In the genomic region with DNA sequence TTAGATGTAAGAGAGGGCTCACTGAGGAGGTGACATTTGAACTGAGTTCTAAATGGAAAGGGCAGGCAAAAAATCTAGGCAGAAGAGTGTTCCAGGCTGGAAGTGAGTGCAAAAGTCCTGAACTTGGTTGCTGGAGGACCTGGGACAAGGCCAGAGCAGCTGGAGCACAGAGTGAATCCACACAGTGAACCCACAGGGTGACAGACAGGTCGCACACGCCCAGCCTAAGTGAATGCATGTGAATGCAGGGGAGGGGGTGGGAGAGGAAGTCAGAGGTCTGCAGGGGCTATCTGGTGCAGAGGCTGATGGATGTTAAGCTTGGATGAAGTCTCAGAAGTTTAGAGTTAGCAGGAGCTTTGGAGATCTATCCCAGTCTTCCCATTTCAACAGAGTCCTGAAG, we compare ENCODE assay signal across 8 cellular contexts. TPM values are rescaled to one million over a fixed set of nuclear protein-coding genes. Genes with fewer than 3 reads are reported as not detected.
A peak's percentile ranks its signal among the peaks of the same experiment; 100 is the strongest.
DNase-seq lines count a peak whose midpoint lies in the region; ATAC-seq and TF ChIP-seq lines count a peak whose summit lies in the region.

No MANE protein-coding gene starts in this region.

- H3K4me1 ChIP-seq in BLaER1 treated with 17β-estradiol and CSF1 and Interleukin-3, amounts not matched to agents 10 nM and 100 nM: peaks cover 51 to 73% (median 64%) of the 10 kb centered on the region in 10 experiments
- peaks cover 43% of the 10 kb centered on the region for H3K4me1 ChIP-seq in Karpas-422 (ENCODE audit: low read length)

- peak overlapping the region in 2 of 11 experiments; percentile 80 to 92; a peak in 2 of 22 replicates for H3K27ac ChIP-seq in BLaER1 treated with 17β-estradiol and CSF1 and Interleukin-3, amounts not matched to agents 10 nM and 100 nM
- H3K27ac ChIP-seq in Karpas-422 (ENCODE audit: low read length): 0 out of 2 replicates have a peak overlapping the region, but pooled peaks have one; percentile 26

- H3K27me3 ChIP-seq in BLaER1 treated with 17β-estradiol and CSF1 and Interleukin-3, amounts not matched to agents 10 nM and 100 nM: peaks cover 21 to 32% (median 26%) of the 10 kb centered on the region in 11 experiments
- H3K27me3 ChIP-seq in Karpas-422 (ENCODE audit: low read length): no peaks in the 10 kb centered on the region

- H3K36me3 Mint-ChIP-seq in dendritic cell treated with granulocyte-macrophage colony-stimulating factor and Interleukin-4, amounts not matched to agents 40 ng/mL and 50 ng/mL, for 4 days (ENCODE audit: low read depth): peaks cover 21% of the 10 kb centered on the region
- peaks cover 4% of the 10 kb centered on the region for H3K36me3 Mint-ChIP-seq in neural crest cell (ENCODE audit: low read depth)

- H3K27me3 Mint-ChIP-seq in dendritic cell treated with granulocyte-macrophage colony-stimulating factor and Interleukin-4, amounts not matched to agents 40 ng/mL and 50 ng/mL, for 4 days: peaks cover 30% of the 10 kb centered on the region
- peaks cover 34% of the 10 kb centered on the region for H3K27me3 Mint-ChIP-seq in neural crest cell (ENCODE audit: low read depth)

- peaks cover 40% of the 10 kb centered on the region for H3K79me2 ChIP-seq in Karpas-422 (ENCODE audit: low read length)

- no peaks in the 10 kb centered on the region for H3K9me3 Mint-ChIP-seq in dendritic cell treated with granulocyte-macrophage colony-stimulating factor and Interleukin-4, amounts not matched to agents 40 ng/mL and 50 ng/mL, for 4 days
- no peaks in the 10 kb centered on the region for H3K9me3 Mint-ChIP-seq in neural crest cell

- peak overlapping the region; percentile 82 for H3K27ac Mint-ChIP-seq in dendritic cell treated with granulocyte-macrophage colony-stimulating factor and Interleukin-4, amounts not matched to agents 40 ng/mL and 50 ng/mL, for 4 days
- H3K27ac Mint-ChIP-seq in neural crest cell (ENCODE audit: unreplicated experiment): no peak overlapping the region

- peaks cover 0 to 23% (median 13%) of the 10 kb centered on the region in 11 experiments; a peak in 16 of 22 replicates for H4K20me1 ChIP-seq in BLaER1 treated with 17β-estradiol and CSF1 and Interleukin-3, amounts not matched to agents 10 nM and 100 nM
- peaks cover 13% of the 10 kb centered on the region; the same call in 1 of the 2 replicates for H4K20me1 ChIP-seq in Karpas-422 (ENCODE audit: insufficient read depth, low read depth, low read length)

- peak overlapping the region; percentile 83 for H3K4me3 Mint-ChIP-seq in dendritic cell treated with granulocyte-macrophage colony-stimulating factor and Interleukin-4, amounts not matched to agents 40 ng/mL and 50 ng/mL, for 4 days
- H3K4me3 Mint-ChIP-seq in neural crest cell: peak overlapping the region; percentile 93

- H2AFZ ChIP-seq in Karpas-422 (ENCODE audit: low read length): peak overlapping the region; percentile 47; the same call in 1 of the 2 replicates

- ATAC-seq in HG03571 (IDR thresholded peaks at IDR 0.05; ENCODE audit: unreplicated experiment): no peak
- no peak for ATAC-seq in HG02884 (IDR thresholded peaks at IDR 0.05; ENCODE audit: unreplicated experiment)
- no peak for ATAC-seq in HG03439 (IDR thresholded peaks at IDR 0.05; ENCODE audit: unreplicated experiment)

- H3K4me3 ChIP-seq in BLaER1 treated with 17β-estradiol and CSF1 and Interleukin-3, amounts not matched to agents 10 nM and 100 nM: peak overlapping the region; percentile 71 to 94 (median 85); a peak in 15 of 20 replicates
- H3K4me3 ChIP-seq in Karpas-422 (ENCODE audit: low read length): peak overlapping the region; percentile 77

- peaks cover 7 to 16% (median 15%) of the 10 kb centered on the region in 11 experiments for H3K36me3 ChIP-seq in BLaER1 treated with 17β-estradiol and CSF1 and Interleukin-3, amounts not matched to agents 10 nM and 100 nM
- H3K36me3 ChIP-seq in Karpas-422 (ENCODE audit: insufficient read depth, low read length): peaks cover 4% of the 10 kb centered on the region; the same call in 1 of the 2 replicates

- H3K9me3 ChIP-seq in BLaER1 treated with 17β-estradiol and CSF1 and Interleukin-3, amounts not matched to agents 10 nM and 100 nM (replicated peaks in 1 of 11): no peaks in the 10 kb centered on the region
- no peaks in the 10 kb centered on the region for H3K9me3 ChIP-seq in Karpas-422 (ENCODE audit: low read length)

- no peaks in the 10 kb centered on the region for H3K9me2 ChIP-seq in Karpas-422 (replicated peaks; ENCODE audit: insufficient read depth, low read length)

- no peak for DNase-seq in Karpas-422
- no peak for DNase-seq in neural crest cell (ENCODE audit: low read depth, low spot score)
- DNase-seq in central memory CD4-positive, alpha-beta T cell: no peak

- intact Hi-C loops in dendritic cell treated with granulocyte-macrophage colony-stimulating factor and Interleukin-4, amounts not matched to agents 40 ng/mL and 50 ng/mL, for 4 days (cut with micrococcal nuclease): no loop called here

- peak overlapping the region; percentile 60 to 98 (median 93) for H3K4me2 ChIP-seq in BLaER1 treated with 17β-estradiol and CSF1 and Interleukin-3, amounts not matched to agents 10 nM and 100 nM
- H3K4me2 ChIP-seq in Karpas-422 (ENCODE audit: low read depth, low read length, poor library complexity, severe bottlenecking): peak overlapping the region; percentile 77

- H3K9ac ChIP-seq in BLaER1 treated with 17β-estradiol and CSF1 and Interleukin-3, amounts not matched to agents 10 nM and 100 nM: peak overlapping the region in 7 of 11 experiments; percentile 7 to 99 (median 91); a peak in 9 of 22 replicates
- H3K9ac ChIP-seq in Karpas-422 (ENCODE audit: low read length): peak overlapping the region; percentile 47

- TF ChIP-seq CTCF in neural crest cell (conservative IDR thresholded peaks at IDR 0.05): no peak

- H3K4me1 Mint-ChIP-seq in dendritic cell treated with granulocyte-macrophage colony-stimulating factor and Interleukin-4, amounts not matched to agents 40 ng/mL and 50 ng/mL, for 4 days (ENCODE audit: low read depth): peaks cover 44% of the 10 kb centered on the region
- peaks cover 42% of the 10 kb centered on the region for H3K4me1 Mint-ChIP-seq in neural crest cell

RNA-seq across cellular contexts. Expression of a gene that starts 0.6 kb away (rescaled TPM):
- 7.0 and 10.2 TPM in 2 replicates for total RNA-seq in Karpas-422 (2014; rRNA removed; shearing (Covaris generic); ENCODE audit: low replicate concordance)
- total RNA-seq in neural crest cell: 21.9 and 23.5 TPM in 2 replicates

RNA-seq across cellular contexts. Expression of a gene that starts 2.8 kb away (rescaled TPM):
- total RNA-seq in Karpas-422 (2014; rRNA removed; shearing (Covaris generic); ENCODE audit: low replicate concordance): not detected in 2 replicates
- 0.23 and 0.27 TPM in 2 replicates for total RNA-seq in neural crest cell

RNA-seq across cellular contexts. Expression of a gene that starts 52.4 kb away (rescaled TPM):
- 56.0 and 56.7 TPM in 2 replicates for total RNA-seq in Karpas-422 (2014; rRNA removed; shearing (Covaris generic); ENCODE audit: low replicate concordance)
- total RNA-seq in neural crest cell: 43.0 and 43.8 TPM in 2 replicates
